9 cellular contexts compared by ENCODE assay signal in genomic region chr12:100199023-100199346, GRCh38. TPM values are rescaled to one million over a fixed set of nuclear protein-coding genes. Genes with fewer than 3 reads are reported as not detected.
A peak's percentile ranks its signal among the peaks of the same experiment; 100 is the strongest.
DNase-seq lines count a peak whose midpoint lies in the region; ATAC-seq, FAIRE-seq and TF ChIP-seq lines count a peak whose summit lies in the region.
"Had no signal": no experiment of that assay in that cellular context is flagged by ENCODE, and none has a peak within 500 bp of the region (broad histone marks: within the 10 kb centered on the region; RNA-seq: fewer than 3 reads in every experiment).

No MANE protein-coding gene starts in this region.

- intact Hi-C loops in heart left ventricle (cut with DNase I), result loop anchor here in 3 of 10 donors (5.0 to 10.0 kb wide), 3 partner anchors 37 to 57 kb away; partner anchors contain the start of gene BLTP3B (in 3 of the 3)
- intact Hi-C loops in left ventricle myocardium superior (cut with micrococcal nuclease), result no loop called here
- intact Hi-C loops in activated CD8-positive, alpha-beta T cell treated with anti-CD3 and anti-CD28 coated beads for 36 hours (cut with micrococcal nuclease), result no loop called here
- intact Hi-C loops in left colon (cut with DNase I, micrococcal nuclease), result no loop called here

- no peaks in the 10 kb centered on the region for H3K27me3 Mint-ChIP-seq in activated CD8-positive, alpha-beta T cell treated with anti-CD3 and anti-CD28 coated beads for 36 hours

- FAIRE-seq in GM19239 (lab: Jason Lieb, UNC), result no peak

- H3K9me3 Mint-ChIP-seq in activated CD8-positive, alpha-beta T cell treated with anti-CD3 and anti-CD28 coated beads for 36 hours, result no peaks in the 10 kb centered on the region

- CTCF ChIA-PET in activated CD8-positive, alpha-beta T cell treated with anti-CD3 and anti-CD28 coated beads for 36 hours (lab: Charles Lee), result interaction anchor here (1.4 kb wide), 1 partner anchor 44 kb away, joined by 4 read pairs; no protein-coding TSS in a partner anchor

- peak overlapping the region in 1 of 12 donors; percentile 84 for H3K27ac ChIP-seq in heart left ventricle
- H3K27ac ChIP-seq in upper lobe of left lung, result peak overlapping the region in 3 of 4 donors; percentile 54 to 85 (median 69)

- TF ChIP-seq EP300 in upper lobe of left lung (IDR thresholded peaks at IDR 0.05), result no peak

- peaks cover 0 to 7% (median 0%) of the 10 kb centered on the region in 9 donors for H3K36me3 ChIP-seq in heart left ventricle
- no peaks in the 10 kb centered on the region for H3K36me3 ChIP-seq in upper lobe of left lung
- H3K36me3 ChIP-seq: adrenal gland had no signal

- H3K9me3 ChIP-seq in heart left ventricle (no peaks in the 10 kb centered on the region), upper lobe of left lung (no peaks in the 10 kb centered on the region)
- H3K9me3 ChIP-seq: adrenal gland had no signal

- H3K4me1 ChIP-seq in heart left ventricle, result peaks cover 0 to 27% (median 14%) of the 10 kb centered on the region in 12 donors
- H3K4me1 ChIP-seq in upper lobe of left lung, result peaks cover 15 to 31% (median 20%) of the 10 kb centered on the region in 4 donors

- H3K36me3 Mint-ChIP-seq in activated CD8-positive, alpha-beta T cell treated with anti-CD3 and anti-CD28 coated beads for 36 hours (ENCODE audit: low read depth), result peaks cover 11% of the 10 kb centered on the region

- peak overlapping the region; percentile 100 for H3K27ac Mint-ChIP-seq in activated CD8-positive, alpha-beta T cell treated with anti-CD3 and anti-CD28 coated beads for 36 hours

- peaks cover 14% of the 10 kb centered on the region for H3K4me1 Mint-ChIP-seq in activated CD8-positive, alpha-beta T cell treated with anti-CD3 and anti-CD28 coated beads for 36 hours (ENCODE audit: low read depth)

- TF ChIP-seq CTCF in heart left ventricle (IDR thresholded peaks at IDR 0.05) (no peak), upper lobe of left lung (IDR thresholded peaks at IDR 0.05) (no peak)
- no peak for TF ChIP-seq CTCF in activated CD8-positive, alpha-beta T cell treated with anti-CD3 and anti-CD28 coated beads for 36 hours (IDR thresholded peaks at IDR 0.05)

- TF ChIP-seq POLR2A in heart left ventricle (IDR thresholded peaks at IDR 0.05) (no peak), upper lobe of left lung (IDR thresholded peaks at IDR 0.05) (no peak)

- H3K4me3 ChIP-seq in heart left ventricle (peak overlapping the region; percentile 54 to 94 (median 66)), upper lobe of left lung (peak overlapping the region in 3 of 4 donors; percentile 69 to 86 (median 77))

- DNase-seq in heart left ventricle (no peak), left ventricle myocardium superior (no peak), left colon (peak in 1 of 2 donors; percentile 8), upper lobe of left lung (no peak), NK-92 (lab: John Stamatoyannopoulos, UW; ENCODE audit: unreplicated experiment) (no peak), NCI-H146 (lab: John Stamatoyannopoulos, UW) (no peak), GM19239 (ENCODE audit: insufficient read length, low spot score) (no peak)
- DNase-seq in activated CD8-positive, alpha-beta T cell treated with anti-CD3 and anti-CD28 coated beads for 36 hours, result no peak

- 34 to 46% (median 37%) methylated on average over 6 of the region's 6 CpGs for WGBS in heart left ventricle, 4 donors
- 42 to 50% methylated on average over 6 of the region's 6 CpGs for WGBS in upper lobe of left lung, 2 donors

- H3K4me3 Mint-ChIP-seq in activated CD8-positive, alpha-beta T cell treated with anti-CD3 and anti-CD28 coated beads for 36 hours, result peak overlapping the region; percentile 99

- ATAC-seq in heart left ventricle (no peak), left ventricle myocardium superior (no peak), left colon (peak; percentile 0), upper lobe of left lung (ENCODE audit: low FRiP score in 2 of 2) (peak in 1 of 2 donors; percentile 1)
- no peak for ATAC-seq in activated CD8-positive, alpha-beta T cell treated with anti-CD3 and anti-CD28 coated beads for 36 hours

- POLR2A ChIA-PET in activated CD8-positive, alpha-beta T cell treated with anti-CD3 and anti-CD28 coated beads for 36 hours (lab: Charles Lee), result no interaction called here

- H3K27me3 ChIP-seq in heart left ventricle (no peaks in the 10 kb centered on the region), upper lobe of left lung (no peaks in the 10 kb centered on the region)
- H3K27me3 ChIP-seq: adrenal gland had no signal

RNA-seq across cellular contexts. Expression of gene ACTR6, which starts 1.6 kb away (rescaled TPM):
- total RNA-seq in heart left ventricle (10 to 100 TPM in 8 of 9 donors, 1 to 10 TPM in 1; 8.9 to 29.5 (median 21.9) TPM), left ventricle myocardium superior (23.8 TPM), left colon (10 to 100 TPM; 20.4 to 24.7 TPM), upper lobe of left lung (10 to 100 TPM in 4 of 6 donors, 1 to 10 TPM in 2; 3.6 to 27.7 (median 16.3) TPM)
- polyA plus RNA-seq in heart left ventricle, result 10 to 100 TPM in 1 of 2 donors, 1 to 10 TPM in 1; 9.3 to 27.1 TPM
- total RNA-seq in activated CD8-positive, alpha-beta T cell treated with anti-CD3 and anti-CD28 coated beads for 36 hours, result 10 to 100 TPM; 26.3 to 30.9 TPM

RNA-seq across cellular contexts. Expression of gene BLTP3B, which starts 56.3 kb away (rescaled TPM):
- total RNA-seq in heart left ventricle (10 to 100 TPM; 14.0 to 22.4 (median 16.2) TPM), left ventricle myocardium superior (12.0 TPM), left colon (10 to 100 TPM; 24.1 to 24.7 TPM), upper lobe of left lung (10 to 100 TPM; 12.8 to 37.5 (median 28.7) TPM)
- 10 to 100 TPM in 1 of 2 donors, 1 to 10 TPM in 1; 3.7 to 18.7 TPM for polyA plus RNA-seq in heart left ventricle
- total RNA-seq in activated CD8-positive, alpha-beta T cell treated with anti-CD3 and anti-CD28 coated beads for 36 hours, result 10 to 100 TPM; 39.6 to 41.3 TPM
